11 cellular contexts compared by ENCODE assay signal in the genomic region with DNA sequence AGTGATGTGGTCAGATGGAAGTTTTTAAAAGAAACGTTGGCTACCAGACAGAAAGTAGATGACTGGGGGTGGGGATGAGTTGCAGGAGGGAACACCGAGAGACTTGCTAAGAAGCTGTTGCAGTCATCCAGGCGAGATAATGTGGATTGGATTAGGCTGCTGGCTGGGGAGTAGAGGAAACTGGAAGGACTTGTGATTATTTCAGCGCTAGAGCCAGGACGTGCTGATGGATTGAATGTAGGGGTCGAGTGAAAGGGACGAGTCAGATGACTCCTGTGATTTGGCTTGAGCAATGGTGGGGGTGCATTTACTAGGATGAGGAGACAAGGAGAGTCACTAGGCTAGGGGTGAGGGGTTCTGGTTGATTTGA.
A peak's percentile ranks its signal among the peaks of the same experiment; 100 is the strongest.
DNase-seq lines count a peak whose midpoint lies in the region; ATAC-seq and TF ChIP-seq lines count a peak whose summit lies in the region.
"Had no signal": no experiment of that assay in that cellular context is flagged by ENCODE, and none has a peak within 500 bp of the region (broad histone marks: within the 10 kb centered on the region; RNA-seq: fewer than 3 reads in every experiment).

No MANE protein-coding gene starts in this region.

- H3K27ac Mint-ChIP-seq in WTC11, result peak overlapping the region; percentile 26
- H3K27ac Mint-ChIP-seq: activated B cell treated with CpG ODN at 0.5 μM for 24 hours; activated naive CD4-positive, alpha-beta T cell treated with anti-CD3 and anti-CD28 coated beads, Interleukin-2, amount 50 U/mL, for 24 hours had no signal

- TF ChIP-seq POLR2A in ovary (IDR thresholded peaks at IDR 0.05), result no peak

- CTCF ChIA-PET in WTC11 (lab: Charles Lee), result no interaction called here

- H3K27me3 ChIP-seq in ovary, result no peaks in the 10 kb centered on the region
- H3K27me3 ChIP-seq: BLaER1 had no signal

- peaks cover 6% of the 10 kb centered on the region for H3K4me1 ChIP-seq in ovary (ENCODE audit: insufficient read depth)
- H3K4me1 ChIP-seq: BLaER1 had no signal

- H3K4me3 Mint-ChIP-seq in WTC11, result no peak overlapping the region
- H3K4me3 Mint-ChIP-seq: activated B cell treated with CpG ODN at 0.5 μM for 24 hours; activated naive CD4-positive, alpha-beta T cell treated with anti-CD3 and anti-CD28 coated beads, Interleukin-2, amount 50 U/mL, for 24 hours had no signal

- DNase-seq in AG08396 (ENCODE audit: low spot score) (peak; percentile 26), WTC11 (ENCODE audit: low spot score) (no peak), foreskin fibroblast (peak; percentile 86 to 90), ovary (peak in 4 of 5 donors; percentile 45 to 64 (median 58)), GF-D8 (lab: John Stamatoyannopoulos, UW) (no peak), HuH-7 (ENCODE audit: low spot score) (no peak)
- DNase-seq: activated B cell treated with CpG ODN at 0.5 μM for 24 hours had no signal

- 17 to 22% (median 18%) methylated on average over 7 of the region's 7 CpGs for WGBS in ovary, 3 donors

- TF ChIP-seq CTCF in WTC11 (IDR thresholded peaks at IDR 0.05) (no peak), foreskin fibroblast (IDR thresholded peaks at IDR 0.05; ENCODE audit: low read depth, low read length) (no peak), ovary (IDR thresholded peaks at IDR 0.05) (no peak)

- H3K4me3 ChIP-seq in foreskin fibroblast (ENCODE audit: low read depth in 1 of 2, low read length in 2 of 2) (no peak overlapping the region), ovary (no peak overlapping the region)
- H3K4me3 ChIP-seq: BLaER1 had no signal

- peaks cover 20% of the 10 kb centered on the region for H3K36me3 Mint-ChIP-seq in WTC11

- TF ChIP-seq EP300 in ovary (IDR thresholded peaks at IDR 0.05), result no peak

- peak; percentile 61 for ATAC-seq in WTC11
- ATAC-seq in HG02885 (IDR thresholded peaks at IDR 0.05; ENCODE audit: poor library complexity, unreplicated experiment), result no peak
- ATAC-seq in HG03469 (IDR thresholded peaks at IDR 0.05; ENCODE audit: unreplicated experiment), result no peak

- H3K27ac ChIP-seq in ovary, result no peak overlapping the region
- H3K27ac ChIP-seq: BLaER1 had no signal

- H3K36me3 ChIP-seq in ovary, result no peaks in the 10 kb centered on the region

- peaks cover 13% of the 10 kb centered on the region for H3K4me1 Mint-ChIP-seq in WTC11
- H3K4me1 Mint-ChIP-seq: activated naive CD4-positive, alpha-beta T cell treated with anti-CD3 and anti-CD28 coated beads, Interleukin-2, amount 50 U/mL, for 24 hours had no signal

- POLR2A ChIA-PET in WTC11 (lab: Charles Lee), result no interaction called here

- intact Hi-C loops in ovary (cut with DNase I), result no loop called here

- H3K9me3 ChIP-seq in ovary, result no peaks in the 10 kb centered on the region

- peaks cover 11% of the 10 kb centered on the region for H3K9me3 Mint-ChIP-seq in WTC11
- H3K9me3 Mint-ChIP-seq: activated naive CD4-positive, alpha-beta T cell treated with anti-CD3 and anti-CD28 coated beads, Interleukin-2, amount 50 U/mL, for 24 hours had no signal

- no peaks in the 10 kb centered on the region for H3K27me3 Mint-ChIP-seq in WTC11 (ENCODE audit: low read depth)
- H3K27me3 Mint-ChIP-seq: activated B cell treated with CpG ODN at 0.5 μM for 24 hours; activated naive CD4-positive, alpha-beta T cell treated with anti-CD3 and anti-CD28 coated beads, Interleukin-2, amount 50 U/mL, for 24 hours had no signal

TF ChIP-seq in WTC11, 78 proteins besides CTCF, POLR2A, EP300 and RAD21:
- TF ChIP-seq ZNF671 (CRISPR knock-in tag; IDR thresholded peaks at IDR 0.05), result no peak
- TF ChIP-seq NR3C1 (CRISPR knock-in tag; conservative IDR thresholded peaks at IDR 0.05; ENCODE audit: low read depth), result no peak
- TF ChIP-seq GTF2I (CRISPR knock-in tag; conservative IDR thresholded peaks at IDR 0.05), result no peak
- no peak for TF ChIP-seq ZNF232 (CRISPR knock-in tag; IDR thresholded peaks at IDR 0.05)
- TF ChIP-seq AFF4 (CRISPR knock-in tag; IDR thresholded peaks at IDR 0.05; ENCODE audit: borderline replicate concordance), result no peak
- TF ChIP-seq FOXK1 (CRISPR knock-in tag; IDR thresholded peaks at IDR 0.05), result no peak
- TF ChIP-seq, protein P1, sequence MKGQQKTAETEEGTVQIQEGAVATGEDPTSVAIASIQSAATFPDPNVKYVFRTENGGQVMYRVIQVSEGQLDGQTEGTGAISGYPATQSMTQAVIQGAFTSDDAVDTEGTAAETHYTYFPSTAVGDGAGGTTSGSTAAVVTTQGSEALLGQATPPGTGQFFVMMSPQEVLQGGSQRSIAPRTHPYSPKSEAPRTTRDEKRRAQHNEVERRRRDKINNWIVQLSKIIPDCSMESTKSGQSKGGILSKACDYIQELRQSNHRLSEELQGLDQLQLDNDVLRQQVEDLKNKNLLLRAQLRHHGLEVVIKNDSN (CRISPR knock-in tag; IDR thresholded peaks at IDR 0.05), result no peak
- TF ChIP-seq, protein P2, sequence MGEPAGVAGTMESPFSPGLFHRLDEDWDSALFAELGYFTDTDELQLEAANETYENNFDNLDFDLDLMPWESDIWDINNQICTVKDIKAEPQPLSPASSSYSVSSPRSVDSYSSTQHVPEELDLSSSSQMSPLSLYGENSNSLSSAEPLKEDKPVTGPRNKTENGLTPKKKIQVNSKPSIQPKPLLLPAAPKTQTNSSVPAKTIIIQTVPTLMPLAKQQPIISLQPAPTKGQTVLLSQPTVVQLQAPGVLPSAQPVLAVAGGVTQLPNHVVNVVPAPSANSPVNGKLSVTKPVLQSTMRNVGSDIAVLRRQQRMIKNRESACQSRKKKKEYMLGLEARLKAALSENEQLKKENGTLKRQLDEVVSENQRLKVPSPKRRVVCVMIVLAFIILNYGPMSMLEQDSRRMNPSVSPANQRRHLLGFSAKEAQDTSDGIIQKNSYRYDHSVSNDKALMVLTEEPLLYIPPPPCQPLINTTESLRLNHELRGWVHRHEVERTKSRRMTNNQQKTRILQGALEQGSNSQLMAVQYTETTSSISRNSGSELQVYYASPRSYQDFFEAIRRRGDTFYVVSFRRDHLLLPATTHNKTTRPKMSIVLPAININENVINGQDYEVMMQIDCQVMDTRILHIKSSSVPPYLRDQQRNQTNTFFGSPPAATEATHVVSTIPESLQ (CRISPR knock-in tag; IDR thresholded peaks at IDR 0.05), result no peak
- TF ChIP-seq SMAD3 (CRISPR knock-in tag; IDR thresholded peaks at IDR 0.05; ENCODE audit: borderline replicate concordance), result no peak
- TF ChIP-seq RELA (CRISPR knock-in tag; IDR thresholded peaks at IDR 0.05; ENCODE audit: borderline replicate concordance), result no peak
- no peak for TF ChIP-seq E2F5 (CRISPR knock-in tag; IDR thresholded peaks at IDR 0.05)
- TF ChIP-seq, protein P3, sequence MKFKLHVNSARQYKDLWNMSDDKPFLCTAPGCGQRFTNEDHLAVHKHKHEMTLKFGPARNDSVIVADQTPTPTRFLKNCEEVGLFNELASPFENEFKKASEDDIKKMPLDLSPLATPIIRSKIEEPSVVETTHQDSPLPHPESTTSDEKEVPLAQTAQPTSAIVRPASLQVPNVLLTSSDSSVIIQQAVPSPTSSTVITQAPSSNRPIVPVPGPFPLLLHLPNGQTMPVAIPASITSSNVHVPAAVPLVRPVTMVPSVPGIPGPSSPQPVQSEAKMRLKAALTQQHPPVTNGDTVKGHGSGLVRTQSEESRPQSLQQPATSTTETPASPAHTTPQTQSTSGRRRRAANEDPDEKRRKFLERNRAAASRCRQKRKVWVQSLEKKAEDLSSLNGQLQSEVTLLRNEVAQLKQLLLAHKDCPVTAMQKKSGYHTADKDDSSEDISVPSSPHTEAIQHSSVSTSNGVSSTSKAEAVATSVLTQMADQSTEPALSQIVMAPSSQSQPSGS (CRISPR knock-in tag; IDR thresholded peaks at IDR 0.05; ENCODE audit: borderline replicate concordance, low read depth), result no peak
- TF ChIP-seq TCF7 (CRISPR knock-in tag; IDR thresholded peaks at IDR 0.05; ENCODE audit: low read depth), result no peak
- TF ChIP-seq ZNF396 (CRISPR knock-in tag; IDR thresholded peaks at IDR 0.05; ENCODE audit: borderline replicate concordance), result no peak
- no peak for TF ChIP-seq MYBL2 (CRISPR knock-in tag; IDR thresholded peaks at IDR 0.05)
- no peak for TF ChIP-seq FOXP1 (CRISPR knock-in tag; IDR thresholded peaks at IDR 0.05; ENCODE audit: borderline replicate concordance)
TF ChIP-seq in WTC11: peak in this region for 0.

Comparison
In these comparisons a context has a peak if more than half of its experiments do, and no peak if none do; other contexts are left out.
1. DNase-seq: peak in AG08396 (single experiment), foreskin fibroblast (2 of 2) and ovary (4 of 5); none in WTC11 (single experiment), GF-D8 (single experiment) and HuH-7 (single experiment).